ENCODE assay signal across 17 cellular contexts in the genomic region with DNA sequence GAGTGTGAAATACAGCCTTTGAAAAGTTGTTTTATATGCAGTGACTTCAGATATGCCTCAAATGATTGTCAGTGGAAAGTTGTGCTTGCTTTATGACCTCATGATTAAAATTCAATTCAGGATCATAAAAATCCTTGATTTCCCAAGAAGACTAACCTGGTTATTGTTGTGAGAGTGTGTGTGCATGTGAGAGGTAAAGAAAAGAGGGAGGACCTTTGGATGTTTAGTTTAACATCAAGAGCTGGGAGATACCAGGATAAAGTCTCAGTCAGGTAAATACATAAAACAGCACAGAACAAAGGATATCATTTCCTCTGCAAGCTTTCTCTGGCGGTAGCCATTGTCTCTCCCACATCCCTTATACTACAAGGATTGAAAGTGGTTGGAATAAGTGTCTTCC. TPM values are rescaled to one million over a fixed set of nuclear protein-coding genes. Genes with fewer than 3 reads are reported as not detected.
A peak's percentile ranks its signal among the peaks of the same experiment; 100 is the strongest.
DNase-seq lines count a peak whose midpoint lies in the region; ATAC-seq, FAIRE-seq and TF ChIP-seq lines count a peak whose summit lies in the region.
"Had no signal": no experiment of that assay in that cellular context is flagged by ENCODE, and none has a peak within 500 bp of the region (broad histone marks: within the 10 kb centered on the region; RNA-seq: fewer than 3 reads in every experiment).

No MANE protein-coding gene starts in this region.

- no peaks in the 10 kb centered on the region for H3K27me3 Mint-ChIP-seq in activated naive CD8-positive, alpha-beta T cell treated with anti-CD3 and anti-CD28 coated beads for 36 hours
- H3K27me3 Mint-ChIP-seq: CD4-positive, alpha-beta memory T cell had no signal

- no peak for TF ChIP-seq POLR2A in H54 (IDR thresholded peaks at IDR 0.05; ENCODE audit: low read depth, low read length)

- DNase-seq in DMS153 treated with DMSO at 0.1 percent for 48 hours (lab: John Stamatoyannopoulos, UW; ENCODE audit: unreplicated experiment) (peak; percentile 24), H54 (ENCODE audit: insufficient read length, low spot score) (no peak), left colon (no peak), NCI-H1417 treated with DMSO at 0.1 percent for 48 hours (lab: John Stamatoyannopoulos, UW) (no peak), NOMO-1 treated with dmso at 0.1 percent for 144 hours (lab: John Stamatoyannopoulos, UW; ENCODE audit: unreplicated experiment) (no peak)
- DNase-seq in activated naive CD8-positive, alpha-beta T cell treated with anti-CD3 and anti-CD28 coated beads for 36 hours, result no peak
- DNase-seq: C1 segment of cervical spinal cord; Calu3; CD4-positive, alpha-beta memory T cell; COR-L47; DMS79; EL; GDM1; GM23248 had no signal

- no peaks in the 10 kb centered on the region for H3K4me1 Mint-ChIP-seq in activated naive CD8-positive, alpha-beta T cell treated with anti-CD3 and anti-CD28 coated beads for 36 hours

- ATAC-seq in left colon, result peak; percentile 92
- ATAC-seq: GM12878 had no signal

- H3K9me3 Mint-ChIP-seq in activated naive CD8-positive, alpha-beta T cell treated with anti-CD3 and anti-CD28 coated beads for 36 hours, result no peaks in the 10 kb centered on the region
- H3K9me3 Mint-ChIP-seq: CD4-positive, alpha-beta memory T cell had no signal

- peaks cover 4% of the 10 kb centered on the region for H3K36me3 Mint-ChIP-seq in activated naive CD8-positive, alpha-beta T cell treated with anti-CD3 and anti-CD28 coated beads for 36 hours

- H3K4me3 Mint-ChIP-seq in activated naive CD8-positive, alpha-beta T cell treated with anti-CD3 and anti-CD28 coated beads for 36 hours, result no peak overlapping the region
- H3K4me3 Mint-ChIP-seq: CD4-positive, alpha-beta memory T cell had no signal

- intact Hi-C loops in left colon (cut with DNase I, micrococcal nuclease), result no loop called here

- H3K27ac Mint-ChIP-seq in activated naive CD8-positive, alpha-beta T cell treated with anti-CD3 and anti-CD28 coated beads for 36 hours, result no peak overlapping the region
- H3K27ac Mint-ChIP-seq: CD4-positive, alpha-beta memory T cell had no signal

- peak; percentile 60 for FAIRE-seq in H54 (lab: Jason Lieb, UNC)
- FAIRE-seq: GM12878, GM19239 had no signal

RNA-seq across cellular contexts. Expression of a gene that starts 14.4 kb away (rescaled TPM):
- total RNA-seq in left colon, result 1 to 10 TPM; 2.8 to 5.3 TPM
- 1 to 10 TPM in 1 of 2 experiments, under 1 TPM in 1; 0.93 to 1.1 TPM for total RNA-seq in activated naive CD8-positive, alpha-beta T cell treated with anti-CD3 and anti-CD28 coated beads for 36 hours

RNA-seq across cellular contexts. Expression of a gene that starts 19.4 kb away (rescaled TPM):
- total RNA-seq in left colon, result not detected
- total RNA-seq in activated naive CD8-positive, alpha-beta T cell treated with anti-CD3 and anti-CD28 coated beads for 36 hours, result under 1 TPM in 1 of 2 experiments, not detected in 1; 0.37 TPM
- total RNA-seq: Calu3; CD4-positive, alpha-beta memory T cell; GM23248; H4 had no signal
